In genomic region chr12:121218588-121219352, GRCh38 we compare ENCODE assay signal across 19 cellular contexts. TPM values are rescaled to one million over a fixed set of nuclear protein-coding genes. Genes with fewer than 3 reads are reported as not detected.
DNase-seq lines count a peak whose midpoint lies in the region; ATAC-seq and TF ChIP-seq lines count a peak whose summit lies in the region.
"Had no signal": no experiment of that assay in that cellular context is flagged by ENCODE, and none has a peak within 500 bp of the region (broad histone marks: within the 10 kb centered on the region; RNA-seq: fewer than 3 reads in every experiment).

No MANE protein-coding gene starts in this region.

- H3K9me3 ChIP-seq in HEK293 (ENCODE audit: control insufficient read depth, insufficient read depth, low read depth, low read length) = no peaks in the 10 kb centered on the region
- H3K9me3 ChIP-seq in body of pancreas = no peaks in the 10 kb centered on the region
- H3K9me3 ChIP-seq: BLaER1, neutrophil, testis had no signal

- POLR2A ChIA-PET in activated CD4-positive, alpha-beta T cell treated with anti-CD3 and anti-CD28 coated beads, Interleukin-2, amount 10 ng/mL, durations not matched to agents 7 days and 5 days (lab: Charles Lee) = interaction anchor here (0.6 kb wide), 1 partner anchor 1108 kb away, joined by 3 read pairs; no protein-coding TSS in a partner anchor
- POLR2A ChIA-PET in HEK293 (lab: Yijun Ruan, JAX) = no interaction called here

- peak; percentile 31 for ATAC-seq in body of pancreas
- ATAC-seq: Right ventricle myocardium inferior had no signal

- H3K4me1 ChIP-seq in HEK293 (ENCODE audit: control insufficient read depth, insufficient read depth, low read length) = no peaks in the 10 kb centered on the region
- peaks cover 71% of the 10 kb centered on the region for H3K4me1 ChIP-seq in body of pancreas
- H3K4me1 ChIP-seq: testis had no signal

- peak overlapping the region; percentile 31 for H3K27ac Mint-ChIP-seq in activated CD4-positive, alpha-beta T cell treated with anti-CD3 and anti-CD28 coated beads, Interleukin-2, amount 10 ng/mL, durations not matched to agents 7 days and 5 days
- H3K27ac Mint-ChIP-seq in progenitor cell of endocrine pancreas = peak overlapping the region; percentile 73
- H3K27ac Mint-ChIP-seq in activated naive CD8-positive, alpha-beta T cell treated with anti-CD3 and anti-CD28 coated beads for 36 hours = no peak overlapping the region

- 32 to 42% methylated on average over 11 to 18 of the region's 18 CpGs for WGBS in body of pancreas, 2 donors
- 82 to 83% methylated on average over 18 of the region's 18 CpGs for WGBS in lower leg skin, 2 donors

- H3K4me3 ChIP-seq in HEK293 (ENCODE audit: low read depth, low read length) (no peak overlapping the region), body of pancreas (no peak overlapping the region), lower leg skin (ENCODE audit: low read depth, poor library complexity, severe bottlenecking) (no peak overlapping the region)
- H3K4me3 ChIP-seq: BLaER1, testis had no signal

- intact Hi-C loops in body of pancreas (cut with DNase I) (no loop called here), lower leg skin (cut with DNase I; ENCODE audit: low total_unique reads) (no loop called here)

- H3K36me3 Mint-ChIP-seq in activated CD4-positive, alpha-beta T cell treated with anti-CD3 and anti-CD28 coated beads, Interleukin-2, amount 10 ng/mL, durations not matched to agents 7 days and 5 days (ENCODE audit: low read depth) = peaks cover 63% of the 10 kb centered on the region
- peaks cover 24% of the 10 kb centered on the region for H3K36me3 Mint-ChIP-seq in progenitor cell of endocrine pancreas (ENCODE audit: insufficient read depth)
- H3K36me3 Mint-ChIP-seq in activated naive CD8-positive, alpha-beta T cell treated with anti-CD3 and anti-CD28 coated beads for 36 hours = peaks cover 34% of the 10 kb centered on the region

- DNase-seq in activated CD4-positive, alpha-beta T cell treated with anti-CD3 and anti-CD28 coated beads, Interleukin-2, amount 10 ng/mL, durations not matched to agents 7 days and 5 days = no peak
- no peak for DNase-seq in activated CD4-positive, alpha-beta T cell treated with anti-CD3 and anti-CD28 coated beads, Interleukin-2, amount 50 U/mL, for 1 hour
- DNase-seq in body of pancreas (peak; percentile 63 to 85 (median 79)), progenitor cell of endocrine pancreas (ENCODE audit: low spot score, unreplicated experiment) (no peak), lower leg skin (ENCODE audit: low spot score in 2 of 2) (no peak), NOMO-1 treated with DMSO at 0.1 percent for 48 hours (lab: John Stamatoyannopoulos, UW; ENCODE audit: unreplicated experiment) (no peak)
- DNase-seq in activated naive CD8-positive, alpha-beta T cell treated with anti-CD3 and anti-CD28 coated beads for 36 hours = no peak
- DNase-seq: EL; H7; Karpas-422; NCI-H2029; NCI-H2227 treated with DMSO at 0.1 percent for 48 hours; NCI-H774; stimulated activated CD4-positive, alpha-beta T cell treated with anti-CD3 and anti-CD28 coated beads, Interleukin-1b, Interleukin-23, amount 100 ng/mL, for 48 hours; testis had no signal

- CTCF ChIA-PET in activated CD4-positive, alpha-beta T cell treated with anti-CD3 and anti-CD28 coated beads, Interleukin-2, amount 10 ng/mL, durations not matched to agents 7 days and 5 days (lab: Charles Lee) = interaction anchor here (0.8 to 1.2 kb wide), 2 partner anchors 8 to 35 kb away, joined by 3 read pairs; no protein-coding TSS in a partner anchor
- CTCF ChIA-PET in HEK293 (lab: Yijun Ruan, JAX) = interaction anchor here (0.6 to 2.9 kb wide), 2 partner anchors 12 to 123 kb away, joined by 3 to 12 read pairs; no protein-coding TSS in a partner anchor

- H3K27me3 Mint-ChIP-seq in activated CD4-positive, alpha-beta T cell treated with anti-CD3 and anti-CD28 coated beads, Interleukin-2, amount 10 ng/mL, durations not matched to agents 7 days and 5 days = no peaks in the 10 kb centered on the region
- H3K27me3 Mint-ChIP-seq in progenitor cell of endocrine pancreas = no peaks in the 10 kb centered on the region
- H3K27me3 Mint-ChIP-seq in activated naive CD8-positive, alpha-beta T cell treated with anti-CD3 and anti-CD28 coated beads for 36 hours = no peaks in the 10 kb centered on the region

- no peak overlapping the region for H3K27ac ChIP-seq in HEK293 (ENCODE audit: extremely low read depth, low read depth, low read length)
- H3K27ac ChIP-seq in body of pancreas = peak overlapping the region; percentile 79 to 90 (median 86)
- H3K27ac ChIP-seq: BLaER1, neutrophil, testis had no signal

- no peak for TF ChIP-seq CTCF in HEK293 (tag by site-specific recombination; IDR thresholded peaks at IDR 0.05)
- TF ChIP-seq CTCF in body of pancreas (IDR thresholded peaks at IDR 0.05) = no peak
- no peak for TF ChIP-seq CTCF in progenitor cell of endocrine pancreas (IDR thresholded peaks at IDR 0.05; ENCODE audit: unreplicated experiment)
- TF ChIP-seq CTCF in lower leg skin (IDR thresholded peaks at IDR 0.05) = no peak

- H3K27me3 ChIP-seq in body of pancreas = no peaks in the 10 kb centered on the region
- H3K27me3 ChIP-seq: BLaER1, neutrophil, testis had no signal

- H3K4me3 Mint-ChIP-seq in activated CD4-positive, alpha-beta T cell treated with anti-CD3 and anti-CD28 coated beads, Interleukin-2, amount 10 ng/mL, durations not matched to agents 7 days and 5 days = no peak overlapping the region
- H3K4me3 Mint-ChIP-seq in progenitor cell of endocrine pancreas (ENCODE audit: low read depth) = no peak overlapping the region
- no peak overlapping the region for H3K4me3 Mint-ChIP-seq in activated naive CD8-positive, alpha-beta T cell treated with anti-CD3 and anti-CD28 coated beads for 36 hours

- H3K4me1 Mint-ChIP-seq in activated CD4-positive, alpha-beta T cell treated with anti-CD3 and anti-CD28 coated beads, Interleukin-2, amount 10 ng/mL, durations not matched to agents 7 days and 5 days = peaks cover 63% of the 10 kb centered on the region
- H3K4me1 Mint-ChIP-seq in progenitor cell of endocrine pancreas (ENCODE audit: low read depth) = peaks cover 19% of the 10 kb centered on the region
- H3K4me1 Mint-ChIP-seq in activated naive CD8-positive, alpha-beta T cell treated with anti-CD3 and anti-CD28 coated beads for 36 hours = peaks cover 26% of the 10 kb centered on the region

- TF ChIP-seq POLR2A in body of pancreas (IDR thresholded peaks at IDR 0.05) = no peak
- no peak for TF ChIP-seq POLR2A in lower leg skin (IDR thresholded peaks at IDR 0.05)

- peaks cover 5% of the 10 kb centered on the region for H3K9me3 Mint-ChIP-seq in activated CD4-positive, alpha-beta T cell treated with anti-CD3 and anti-CD28 coated beads, Interleukin-2, amount 10 ng/mL, durations not matched to agents 7 days and 5 days
- H3K9me3 Mint-ChIP-seq in progenitor cell of endocrine pancreas (ENCODE audit: low read depth) = no peaks in the 10 kb centered on the region
- H3K9me3 Mint-ChIP-seq in activated naive CD8-positive, alpha-beta T cell treated with anti-CD3 and anti-CD28 coated beads for 36 hours = no peaks in the 10 kb centered on the region

- H3K36me3 ChIP-seq in HEK293 (ENCODE audit: control insufficient read depth in 2 of 2, insufficient read depth in 1 of 2, low read length in 2 of 2) (peaks cover 0 to 37% of the 10 kb centered on the region in 2 experiments; a peak in 2 of 3 replicates), body of pancreas (replicated peaks in 1 of 2; ENCODE audit: insufficient read depth in 1 of 2, low read depth in 2 of 2) (peaks cover 0 to 2% of the 10 kb centered on the region in 2 donors)

TF ChIP-seq in HEK293, 187 proteins besides CTCF, POLR2A, EP300 and RAD21 (continues in another document):
- TF ChIP-seq ZNF707 (tag by site-specific recombination; IDR thresholded peaks at IDR 0.05) = no peak
- no peak for TF ChIP-seq ZNF704 (tag by site-specific recombination; IDR thresholded peaks at IDR 0.05)
- TF ChIP-seq ZSCAN4 (tag by site-specific recombination; IDR thresholded peaks at IDR 0.05) = no peak

RNA-seq across cellular contexts. Expression of gene P2RX4, which starts 8.8 kb away (rescaled TPM):
- total RNA-seq in activated CD4-positive, alpha-beta T cell treated with anti-CD3 and anti-CD28 coated beads, Interleukin-2, amount 10 ng/mL, durations not matched to agents 7 days and 5 days = 10 to 100 TPM; 52.7 to 56.2 TPM
- total RNA-seq in body of pancreas = 10 to 100 TPM; 50.1 to 58.1 TPM
- 23.9 and 28.3 TPM in 2 replicates for total RNA-seq in progenitor cell of endocrine pancreas
- 10 to 100 TPM; 17.8 to 19.0 TPM for total RNA-seq in activated naive CD8-positive, alpha-beta T cell treated with anti-CD3 and anti-CD28 coated beads for 36 hours
- 10 to 100 TPM; 19.4 to 38.0 (median 24.2) TPM for total RNA-seq in lower leg skin

Comparison
In these comparisons a context has a peak if more than half of its experiments do, and no peak if none do; other contexts are left out.
1. DNase-seq: peak in body of pancreas (4 of 4); none in activated CD4-positive, alpha-beta T cell treated with anti-CD3 and anti-CD28 coated beads, Interleukin-2, amount 10 ng/mL, durations not matched to agents 7 days and 5 days (single experiment), activated CD4-positive, alpha-beta T cell treated with anti-CD3 and anti-CD28 coated beads, Interleukin-2, amount 50 U/mL, for 1 hour (single experiment), progenitor cell of endocrine pancreas (single experiment), activated naive CD8-positive, alpha-beta T cell treated with anti-CD3 and anti-CD28 coated beads for 36 hours (single experiment), lower leg skin (0 of 2) and NOMO-1 treated with DMSO at 0.1 percent for 48 hours (single experiment).